Comparison of ENCODE assay signal across 8 cellular contexts in the genomic region with DNA sequence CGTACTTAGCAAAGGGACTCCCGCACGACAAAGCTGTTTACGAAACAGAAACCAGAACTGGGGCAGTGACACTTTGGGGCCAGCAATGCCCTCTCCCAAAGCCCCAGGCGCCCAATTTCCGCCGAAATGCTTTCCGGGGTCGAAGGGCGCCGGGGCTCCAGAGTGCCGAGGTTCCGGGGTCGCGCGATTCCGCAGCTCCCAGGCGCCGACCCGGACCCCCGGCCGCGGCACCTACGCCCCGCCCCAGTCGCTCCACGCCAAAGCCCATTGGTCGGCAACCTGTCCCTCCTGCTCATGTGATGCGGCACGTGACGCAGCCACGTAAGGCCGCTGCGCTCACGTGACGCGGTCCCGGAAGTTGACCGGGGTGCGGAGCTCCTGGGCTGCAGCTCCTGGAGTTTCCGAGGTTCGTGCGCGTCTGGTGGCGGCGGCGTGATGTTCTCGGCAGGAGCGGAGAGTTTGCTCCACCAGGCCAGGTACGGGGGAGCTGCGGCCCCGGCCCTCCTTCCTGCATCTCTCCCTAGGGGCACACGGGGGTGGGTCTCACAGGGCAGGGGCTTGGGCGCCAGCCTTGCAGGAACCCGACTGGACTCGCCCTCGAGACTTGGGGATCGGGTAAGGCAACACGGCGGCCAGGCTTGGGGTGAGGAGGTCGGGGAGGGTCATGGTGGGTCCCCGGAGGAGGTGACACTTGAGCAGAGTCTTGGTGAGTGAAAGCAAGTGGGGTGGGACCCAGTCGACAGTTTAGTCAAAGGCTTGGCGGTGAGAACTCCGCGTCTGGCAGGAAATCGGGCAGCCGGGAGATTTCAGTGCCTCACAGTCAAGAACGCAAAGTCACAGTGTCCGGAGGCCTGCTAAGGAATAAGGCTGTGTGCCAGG. TPM values are rescaled to one million over a fixed set of nuclear protein-coding genes. Genes with fewer than 3 reads are reported as not detected.
DNase-seq lines count a peak whose midpoint lies in the region; ATAC-seq and TF ChIP-seq lines count a peak whose summit lies in the region.

A gene with protein sequence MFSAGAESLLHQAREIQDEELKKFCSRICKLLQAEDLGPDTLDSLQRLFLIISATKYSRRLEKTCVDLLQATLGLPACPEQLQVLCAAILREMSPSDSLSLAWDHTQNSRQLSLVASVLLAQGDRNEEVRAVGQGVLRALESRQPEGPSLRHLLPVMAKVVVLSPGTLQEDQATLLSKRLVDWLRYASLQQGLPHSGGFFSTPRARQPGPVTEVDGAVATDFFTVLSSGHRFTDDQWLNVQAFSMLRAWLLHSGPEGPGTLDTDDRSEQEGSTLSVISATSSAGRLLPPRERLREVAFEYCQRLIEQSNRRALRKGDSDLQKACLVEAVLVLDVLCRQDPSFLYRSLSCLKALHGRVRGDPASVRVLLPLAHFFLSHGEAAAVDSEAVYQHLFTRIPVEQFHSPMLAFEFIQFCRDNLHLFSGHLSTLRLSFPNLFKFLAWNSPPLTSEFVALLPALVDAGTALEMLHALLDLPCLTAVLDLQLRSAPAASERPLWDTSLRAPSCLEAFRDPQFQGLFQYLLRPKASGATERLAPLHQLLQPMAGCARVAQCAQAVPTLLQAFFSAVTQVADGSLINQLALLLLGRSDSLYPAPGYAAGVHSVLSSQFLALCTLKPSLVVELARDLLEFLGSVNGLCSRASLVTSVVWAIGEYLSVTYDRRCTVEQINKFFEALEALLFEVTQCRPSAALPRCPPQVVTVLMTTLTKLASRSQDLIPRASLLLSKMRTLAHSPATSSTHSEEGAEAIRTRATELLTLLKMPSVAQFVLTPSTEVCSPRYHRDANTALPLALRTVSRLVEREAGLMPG (plus strand): TSS at position 343 of the 879 bp plus-strand sequence. CDS start 93 bp downstream, at position 436.

- CTCF ChIA-PET in CD4-positive, alpha-beta T cell (lab: Charles Lee): interaction anchor here (0.6 to 4.8 kb wide), 5 partner anchors 17 to 1575 kb away, joined by 3 to 23 read pairs (median 3); no protein-coding TSS in a partner anchor
- CTCF ChIA-PET in activated CD4-positive, alpha-beta memory T cell treated with anti-CD3 and anti-CD28 coated beads for 36 hours (lab: Charles Lee): interaction anchor here (0.6 to 3.1 kb wide), 8 partner anchors 17 to 199 kb away, joined by 3 to 21 read pairs (median 6); a partner anchor contains a TSS

- peak within 1 kb of the TSS; percentile 100 for H3K4me3 Mint-ChIP-seq in CD4-positive, alpha-beta T cell
- H3K4me3 Mint-ChIP-seq in activated CD4-positive, alpha-beta memory T cell treated with anti-CD3 and anti-CD28 coated beads for 36 hours: peak within 1 kb of the TSS; percentile 95

- H3K36me3 ChIP-seq in liver (ENCODE audit: control insufficient read depth in 4 of 4, insufficient read depth in 3 of 4, low read depth in 1 of 4, low read length in 3 of 4): no peaks in the 10 kb centered on the region

- peak in 1 of 2 donors; percentile 26 for TF ChIP-seq RAD21 in liver (IDR thresholded peaks at IDR 0.05)

- peak within 1 kb of the TSS; percentile 96 for H3K27ac ChIP-seq in CD4-positive, alpha-beta T cell (ENCODE audit: low read depth, low read length)
- H3K27ac ChIP-seq in liver (ENCODE audit: low read depth in 1 of 2, low read length in 2 of 2): peak within 1 kb of the TSS; percentile 95 to 97

- peak within 1 kb of the TSS; percentile 85 to 97 (median 92) for H3K4me3 ChIP-seq in liver (ENCODE audit: low read depth in 1 of 3, low read length in 3 of 3)

- WGBS in liver: under 1% methylated on average over 70 of the region's 70 CpGs

- peak; percentile 86 to 95 (median 92) for DNase-seq in CD4-positive, alpha-beta T cell
- DNase-seq in NCI-H82 treated with DMSO at 0.1 percent for 48 hours (lab: John Stamatoyannopoulos, UW; ENCODE audit: unreplicated experiment): peak; percentile 80
- peak; percentile 96 for DNase-seq in activated CD4-positive, alpha-beta memory T cell treated with anti-CD3 and anti-CD28 coated beads for 36 hours
- DNase-seq in dermis microvascular lymphatic vessel endothelial cell (ENCODE audit: low read depth in 2 of 2): peak; percentile 91 to 97
- DNase-seq in stimulated activated CD4-positive, alpha-beta T cell treated with anti-CD3 and anti-CD28 coated beads, Interleukin-4, amount 100 ng/mL, for 1 hour: peak; percentile 96

- peak within 1 kb of the TSS; percentile 100 for H3K27ac Mint-ChIP-seq in CD4-positive, alpha-beta T cell
- peak within 1 kb of the TSS; percentile 91 for H3K27ac Mint-ChIP-seq in activated CD4-positive, alpha-beta memory T cell treated with anti-CD3 and anti-CD28 coated beads for 36 hours

- H3K27me3 ChIP-seq in CD4-positive, alpha-beta T cell (ENCODE audit: control insufficient read depth, insufficient read depth, low read length): no peaks in the 10 kb centered on the region
- H3K27me3 ChIP-seq in liver (ENCODE audit: control insufficient read depth in 4 of 4, insufficient read depth in 4 of 4, low read length in 3 of 4): no peaks in the 10 kb centered on the region

- ATAC-seq in CD4-positive, alpha-beta T cell (ENCODE audit: poor library complexity): peak; percentile 87
- ATAC-seq in GM19438 (IDR thresholded peaks at IDR 0.05; ENCODE audit: low read depth, unreplicated experiment) (peak; percentile 88), HG03571 (IDR thresholded peaks at IDR 0.05; ENCODE audit: unreplicated experiment) (peak; percentile 90)

- H3K27me3 Mint-ChIP-seq in CD4-positive, alpha-beta T cell: no peaks in the 10 kb centered on the region
- H3K27me3 Mint-ChIP-seq in activated CD4-positive, alpha-beta memory T cell treated with anti-CD3 and anti-CD28 coated beads for 36 hours: no peaks in the 10 kb centered on the region

- no peaks in the 10 kb centered on the region for H3K9me3 ChIP-seq in CD4-positive, alpha-beta T cell (ENCODE audit: control insufficient read depth, low read length)
- H3K9me3 ChIP-seq in liver (ENCODE audit: control insufficient read depth in 4 of 4, low read length in 3 of 4): no peaks in the 10 kb centered on the region

- H3K4me1 Mint-ChIP-seq in CD4-positive, alpha-beta T cell (ENCODE audit: low read depth): peaks cover 49% of the 10 kb centered on the region
- H3K4me1 Mint-ChIP-seq in activated CD4-positive, alpha-beta memory T cell treated with anti-CD3 and anti-CD28 coated beads for 36 hours (ENCODE audit: low read depth): peaks cover 36% of the 10 kb centered on the region

- peaks cover 4 to 30% (median 26%) of the 10 kb centered on the region in 4 donors for H3K4me1 ChIP-seq in liver (ENCODE audit: control insufficient read depth in 4 of 4, insufficient read depth in 4 of 4, low read length in 3 of 4)

- intact Hi-C loops in CD4-positive, alpha-beta T cell (cut with DNase I, micrococcal nuclease): loop anchor here (1.0 to 2.0 kb wide), 4 partner anchors 15 to 134 kb away; no protein-coding TSS in a partner anchor
- intact Hi-C loops in activated CD4-positive, alpha-beta memory T cell treated with anti-CD3 and anti-CD28 coated beads for 36 hours (cut with micrococcal nuclease): loop anchor here (1.0 to 2.0 kb wide), 4 partner anchors 17 to 134 kb away; no protein-coding TSS in a partner anchor

- H3K9me3 Mint-ChIP-seq in CD4-positive, alpha-beta T cell: no peaks in the 10 kb centered on the region
- no peaks in the 10 kb centered on the region for H3K9me3 Mint-ChIP-seq in activated CD4-positive, alpha-beta memory T cell treated with anti-CD3 and anti-CD28 coated beads for 36 hours

- peaks cover 26% of the 10 kb centered on the region for H3K36me3 Mint-ChIP-seq in CD4-positive, alpha-beta T cell (ENCODE audit: low read depth)
- peaks cover 7% of the 10 kb centered on the region for H3K36me3 Mint-ChIP-seq in activated CD4-positive, alpha-beta memory T cell treated with anti-CD3 and anti-CD28 coated beads for 36 hours

- POLR2A ChIA-PET in CD4-positive, alpha-beta T cell (lab: Charles Lee): interaction anchor here (0.7 to 2.7 kb wide), 34 partner anchors 9 to 1683 kb away, joined by 3 to 67 read pairs (median 4); a partner anchor contains a TSS
- POLR2A ChIA-PET in activated CD4-positive, alpha-beta memory T cell treated with anti-CD3 and anti-CD28 coated beads for 36 hours (lab: Charles Lee): interaction anchor here (0.6 to 2.4 kb wide), 14 partner anchors 9 to 366 kb away, joined by 3 to 15 read pairs (median 4); a partner anchor contains a TSS

- peak within 1 kb of the TSS; percentile 83 to 93 for H3K9ac ChIP-seq in liver (ENCODE audit: low read depth in 1 of 2, low read length in 2 of 2)

- no peak for TF ChIP-seq CTCF in CD4-positive, alpha-beta T cell (IDR thresholded peaks at IDR 0.05)
- TF ChIP-seq CTCF in liver (IDR thresholded peaks at IDR 0.05; ENCODE audit: low read depth, low read length, missing input control): no peak

TF ChIP-seq in liver, 16 proteins besides CTCF, POLR2A, EP300 and RAD21 (continues in another document):
- TF ChIP-seq, protein P1, sequence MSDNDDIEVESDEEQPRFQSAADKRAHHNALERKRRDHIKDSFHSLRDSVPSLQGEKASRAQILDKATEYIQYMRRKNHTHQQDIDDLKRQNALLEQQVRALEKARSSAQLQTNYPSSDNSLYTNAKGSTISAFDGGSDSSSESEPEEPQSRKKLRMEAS (IDR thresholded peaks at IDR 0.05): no peak
- TF ChIP-seq GABPA (IDR thresholded peaks at IDR 0.05 in 1 of 2, conservative IDR thresholded peaks at IDR 0.05 in 1 of 2) (peak; percentile 39 to 86), RXRA (IDR thresholded peaks at IDR 0.05) (peak; percentile 31 to 44), EGR1 (IDR thresholded peaks at IDR 0.05; ENCODE audit: low read depth in 2 of 2) (peak in 1 of 2 donors; percentile 39), YY1 (IDR thresholded peaks at IDR 0.05) (peak; percentile 46), HNF4G (IDR thresholded peaks at IDR 0.05) (no peak)
- TF ChIP-seq, protein P2, sequence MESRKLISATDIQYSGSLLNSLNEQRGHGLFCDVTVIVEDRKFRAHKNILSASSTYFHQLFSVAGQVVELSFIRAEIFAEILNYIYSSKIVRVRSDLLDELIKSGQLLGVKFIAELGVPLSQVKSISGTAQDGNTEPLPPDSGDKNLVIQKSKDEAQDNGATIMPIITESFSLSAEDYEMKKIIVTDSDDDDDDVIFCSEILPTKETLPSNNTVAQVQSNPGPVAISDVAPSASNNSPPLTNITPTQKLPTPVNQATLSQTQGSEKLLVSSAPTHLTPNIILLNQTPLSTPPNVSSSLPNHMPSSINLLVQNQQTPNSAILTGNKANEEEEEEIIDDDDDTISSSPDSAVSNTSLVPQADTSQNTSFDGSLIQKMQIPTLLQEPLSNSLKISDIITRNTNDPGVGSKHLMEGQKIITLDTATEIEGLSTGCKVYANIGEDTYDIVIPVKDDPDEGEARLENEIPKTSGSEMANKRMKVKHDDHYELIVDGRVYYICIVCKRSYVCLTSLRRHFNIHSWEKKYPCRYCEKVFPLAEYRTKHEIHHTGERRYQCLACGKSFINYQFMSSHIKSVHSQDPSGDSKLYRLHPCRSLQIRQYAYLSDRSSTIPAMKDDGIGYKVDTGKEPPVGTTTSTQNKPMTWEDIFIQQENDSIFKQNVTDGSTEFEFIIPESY (IDR thresholded peaks at IDR 0.05): no peak

RNA-seq across cellular contexts. Expression of the gene that starts here (rescaled TPM):
- total RNA-seq in CD4-positive, alpha-beta T cell: 100 to 1,000 TPM in 1 of 2 experiments, 10 to 100 TPM in 1; 93.5 to 102 TPM
- 10 to 100 TPM; 21.6 to 24.1 TPM for total RNA-seq in activated CD4-positive, alpha-beta memory T cell treated with anti-CD3 and anti-CD28 coated beads for 36 hours
- 17.6 and 33.1 TPM in 2 replicates for total RNA-seq in dermis microvascular lymphatic vessel endothelial cell
- 10 to 100 TPM; 14.5 to 16.0 TPM for total RNA-seq in liver
- polyA plus RNA-seq in liver: 10 to 100 TPM; 10.2 to 14.0 TPM

Comparison
In these comparisons a context has a peak if more than half of its experiments do, and no peak if none do; other contexts are left out.
1. Peak in every context shown above with its lines: DNase-seq, ATAC-seq, H3K4me3 ChIP-seq and H3K27ac ChIP-seq.